8 cellular contexts compared by ENCODE assay signal in the genomic region with DNA sequence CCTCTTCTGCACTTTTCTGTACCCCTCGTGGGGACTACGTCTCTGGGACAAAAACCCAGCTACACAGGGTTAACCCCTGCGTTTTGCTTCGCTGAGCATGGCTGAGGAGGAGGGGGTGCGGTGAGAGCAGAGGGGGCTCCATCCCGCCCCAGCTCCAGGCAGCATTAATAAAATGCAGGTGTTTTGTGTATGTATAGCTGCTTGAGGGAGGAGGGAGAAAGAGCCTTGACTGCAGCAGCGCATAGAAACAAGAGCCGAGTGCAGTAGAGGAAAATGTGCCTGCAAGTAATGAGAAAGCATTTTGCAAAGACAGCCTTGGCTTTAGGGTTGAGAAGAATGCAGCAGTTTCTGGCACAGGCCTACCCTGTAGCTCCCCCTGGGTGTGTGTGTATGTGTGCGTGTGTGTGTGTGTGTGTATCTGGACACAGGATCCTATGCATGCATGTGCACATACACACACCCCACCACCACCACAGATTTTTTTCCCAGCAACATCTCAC.
A peak's percentile ranks its signal among the peaks of the same experiment; 100 is the strongest.
DNase-seq lines count a peak whose midpoint lies in the region; ATAC-seq and TF ChIP-seq lines count a peak whose summit lies in the region.

No MANE protein-coding gene starts in this region.

- H3K4me3 Mint-ChIP-seq in CD8-positive, alpha-beta memory T cell, result no peak overlapping the region

- no peaks in the 10 kb centered on the region for H3K36me3 Mint-ChIP-seq in CD8-positive, alpha-beta memory T cell

- H3K9me3 Mint-ChIP-seq in CD8-positive, alpha-beta memory T cell, result no peaks in the 10 kb centered on the region

- no peak for DNase-seq in CD8-positive, alpha-beta memory T cell
- DNase-seq in LHCN-M2 (ENCODE audit: low read depth), result peak; percentile 66
- DNase-seq in choroid plexus epithelial cell (ENCODE audit: low read depth), result peak; percentile 89
- peak; percentile 32 for DNase-seq in osteoblast (ENCODE audit: insufficient read length, low spot score, missing footprints)
- no peak for DNase-seq in DMS53 (lab: John Stamatoyannopoulos, UW)
- DNase-seq in effector CD8-positive, alpha-beta T cell (lab: John Stamatoyannopoulos, UW), result no peak
- DNase-seq in left ventricle myocardium superior, result no peak

- H3K4me1 Mint-ChIP-seq in CD8-positive, alpha-beta memory T cell, result peaks cover 36 to 42% (median 40%) of the 10 kb centered on the region in 3 donors

- peaks cover 24% of the 10 kb centered on the region for H3K4me1 ChIP-seq in CD8-positive, alpha-beta memory T cell (ENCODE audit: insufficient read depth, low read length)
- peaks cover 42% of the 10 kb centered on the region for H3K4me1 ChIP-seq in osteoblast (ENCODE audit: insufficient read depth, low read length)

- no peak overlapping the region for H3K4me3 ChIP-seq in CD8-positive, alpha-beta memory T cell (ENCODE audit: low read length)
- H3K4me3 ChIP-seq in choroid plexus epithelial cell (ENCODE audit: low read depth, low read length) (no peak overlapping the region), osteoblast (ENCODE audit: insufficient read depth, low read length) (no peak overlapping the region)

- CTCF ChIA-PET in CD8-positive, alpha-beta memory T cell (lab: Charles Lee), result interaction anchor here (0.9 to 1.4 kb wide), 3 partner anchors 51 to 406 kb away, joined by 3 to 4 read pairs (median 3); no protein-coding TSS in a partner anchor

- no peaks in the 10 kb centered on the region for H4K20me1 ChIP-seq in osteoblast (ENCODE audit: insufficient read depth, low read length)

- peak overlapping the region in 6 of 8 donors; percentile 17 to 93 (median 66) for H3K27ac Mint-ChIP-seq in CD8-positive, alpha-beta memory T cell

- intact Hi-C loops in left ventricle myocardium superior (cut with micrococcal nuclease), result no loop called here

- TF ChIP-seq CTCF in choroid plexus epithelial cell (conservative IDR thresholded peaks at IDR 0.05; ENCODE audit: low read depth, low read length) (peak; percentile 50), osteoblast (IDR thresholded peaks at IDR 0.05; ENCODE audit: extremely low read depth, low read depth, low read length) (no peak)

- H3K27ac ChIP-seq in CD8-positive, alpha-beta memory T cell (ENCODE audit: low read depth, low read length), result no peak overlapping the region
- H3K27ac ChIP-seq in osteoblast (ENCODE audit: low read depth, low read length), result no peak overlapping the region

- no peaks in the 10 kb centered on the region for H3K9me3 ChIP-seq in CD8-positive, alpha-beta memory T cell (ENCODE audit: low read length)
- no peaks in the 10 kb centered on the region for H3K9me3 ChIP-seq in osteoblast (ENCODE audit: low read depth, low read length)

- H3K27me3 ChIP-seq in CD8-positive, alpha-beta memory T cell (ENCODE audit: insufficient read depth, low read length, poor library complexity, severe bottlenecking), result no peaks in the 10 kb centered on the region
- no peaks in the 10 kb centered on the region for H3K27me3 ChIP-seq in osteoblast (ENCODE audit: insufficient read depth, low read length)

- no peak overlapping the region for H3K4me2 ChIP-seq in osteoblast (ENCODE audit: insufficient read depth, low read length)

- H3K27me3 Mint-ChIP-seq in CD8-positive, alpha-beta memory T cell, result no peaks in the 10 kb centered on the region

- ATAC-seq in left ventricle myocardium superior, result no peak
- ATAC-seq in GM21619 (IDR thresholded peaks at IDR 0.05; ENCODE audit: unreplicated experiment), result no peak

- H3K36me3 ChIP-seq in CD8-positive, alpha-beta memory T cell (ENCODE audit: insufficient read depth, low read length), result no peaks in the 10 kb centered on the region
- no peaks in the 10 kb centered on the region for H3K36me3 ChIP-seq in osteoblast (ENCODE audit: insufficient read depth, low read length)

- no peaks in the 10 kb centered on the region for H3K79me2 ChIP-seq in osteoblast (ENCODE audit: insufficient read depth, low read length)

- no peak overlapping the region for H2AFZ ChIP-seq in osteoblast (ENCODE audit: low read length)

- POLR2A ChIA-PET in CD8-positive, alpha-beta memory T cell (lab: Charles Lee), result no interaction called here

Comparison
In these comparisons a context has a peak if more than half of its experiments do, and no peak if none do; other contexts are left out.
1. DNase-seq: peak in LHCN-M2 (single experiment), choroid plexus epithelial cell (single experiment) and osteoblast (single experiment); none in CD8-positive, alpha-beta memory T cell (0 of 5), DMS53 (single experiment), effector CD8-positive, alpha-beta T cell (single experiment) and left ventricle myocardium superior (single experiment).